Comparison of ENCODE assay signal across 15 cellular contexts in the genomic region with DNA sequence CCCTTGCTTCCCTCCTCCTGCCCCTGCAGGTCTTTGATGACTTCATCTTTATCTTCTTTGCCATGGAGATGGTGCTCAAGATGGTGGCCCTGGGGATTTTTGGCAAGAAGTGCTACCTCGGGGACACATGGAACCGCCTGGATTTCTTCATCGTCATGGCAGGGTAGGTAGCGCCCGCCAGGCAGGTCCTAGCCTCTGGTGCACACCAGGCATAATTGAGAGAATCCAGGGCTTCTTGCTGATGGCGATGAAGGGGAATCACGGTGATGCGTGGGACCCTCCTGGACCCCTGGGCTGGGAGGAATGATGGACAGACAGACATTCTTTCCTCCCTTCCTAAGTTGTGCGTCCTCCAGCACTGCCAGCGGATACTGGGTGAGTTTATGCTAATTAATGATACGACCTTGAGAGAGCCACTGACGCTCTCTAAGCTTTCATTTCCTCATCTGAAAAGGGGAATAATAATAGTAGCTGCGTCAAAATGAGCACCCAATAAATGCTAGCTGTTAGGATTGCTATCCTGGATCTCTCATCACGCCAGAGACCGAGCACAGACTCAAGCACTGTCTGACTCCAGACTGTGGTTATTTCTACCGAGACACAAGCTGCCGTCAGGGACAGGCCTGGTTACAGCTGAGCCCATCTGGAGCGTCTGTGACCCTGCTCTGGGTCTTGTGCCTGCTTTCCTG. TPM values are rescaled to one million over a fixed set of nuclear protein-coding genes. Genes with fewer than 3 reads are reported as not detected.
"Had no signal": no experiment of that assay in that cellular context is flagged by ENCODE, and none has a peak within 500 bp of the region (broad histone marks: within the 10 kb centered on the region; RNA-seq: fewer than 3 reads in every experiment).

No MANE protein-coding gene starts in this region.

- DNase-seq: activated CD4-positive, alpha-beta T cell treated with anti-CD3 and anti-CD28 coated beads for 4 hours; activated naive CD4-positive, alpha-beta T cell treated with Interleukin-2 at 50 U/mL for 16 hours; activated naive CD8-positive, alpha-beta T cell treated with anti-CD3 and anti-CD28 coated beads, Interleukin-2, amount 50 U/mL, for 24 hours; aorta; dermis blood vessel endothelial cell; effector memory CD8-positive, alpha-beta T cell; foreskin keratinocyte; heart left ventricle; ovary; sigmoid colon; spleen had no signal

- H3K27me3 ChIP-seq: ovary had no signal

- H3K27ac Mint-ChIP-seq: activated naive CD8-positive, alpha-beta T cell treated with anti-CD3 and anti-CD28 coated beads, Interleukin-2, amount 50 U/mL, for 24 hours; activated T-helper 1 cell treated with anti-CD3 and anti-CD28 coated beads, Interleukin-12 subunit alpha, Interleukin-12 subunit beta, Interleukin-2, Interleukin-4 antibody, amounts not matched to agents 30 ng/mL and 10 ng/mL and 1 ng/mL, durations not matched to agents 14 hours and 24 hours and 36 hours; T-helper 1 cell treated with Interleukin-12 subunit alpha and Interleukin-12 subunit beta and Interleukin-4 antibody, amounts not matched to agents 30 μg/mL and 1 μg/mL, for 36 hours had no signal

- H3K4me3 ChIP-seq: heart left ventricle, ovary, sigmoid colon, spleen had no signal

- H3K4me1 ChIP-seq: foreskin keratinocyte, heart left ventricle, sigmoid colon had no signal

- H3K36me3 ChIP-seq: heart left ventricle, ovary, sigmoid colon, spleen had no signal

- H3K9me3 Mint-ChIP-seq: activated naive CD8-positive, alpha-beta T cell treated with anti-CD3 and anti-CD28 coated beads, Interleukin-2, amount 50 U/mL, for 24 hours had no signal

- H3K9me3 ChIP-seq: ovary had no signal

- H3K4me3 Mint-ChIP-seq: activated naive CD8-positive, alpha-beta T cell treated with anti-CD3 and anti-CD28 coated beads, Interleukin-2, amount 50 U/mL, for 24 hours; activated T-helper 1 cell treated with anti-CD3 and anti-CD28 coated beads, Interleukin-12 subunit alpha, Interleukin-12 subunit beta, Interleukin-2, Interleukin-4 antibody, amounts not matched to agents 30 ng/mL and 10 ng/mL and 1 ng/mL, durations not matched to agents 14 hours and 24 hours and 36 hours; neural crest cell; T-helper 1 cell treated with Interleukin-12 subunit alpha and Interleukin-12 subunit beta and Interleukin-4 antibody, amounts not matched to agents 30 μg/mL and 1 μg/mL, for 36 hours had no signal

- H3K27ac ChIP-seq: foreskin keratinocyte, heart left ventricle, ovary, sigmoid colon had no signal

- FAIRE-seq: bronchial epithelial cell had no signal

- ATAC-seq: activated naive CD8-positive, alpha-beta T cell treated with anti-CD3 and anti-CD28 coated beads, Interleukin-2, amount 50 U/mL, for 24 hours; effector memory CD8-positive, alpha-beta T cell; foreskin keratinocyte; heart left ventricle had no signal

RNA-seq across cellular contexts. Expression of a gene that starts 30.1 kb away (rescaled TPM):
- total RNA-seq: bronchial epithelial cell, dermis blood vessel endothelial cell had no signal
- polyA plus RNA-seq: aorta, foreskin keratinocyte had no signal
